29 cellular contexts compared by ENCODE assay signal in the genomic region with DNA sequence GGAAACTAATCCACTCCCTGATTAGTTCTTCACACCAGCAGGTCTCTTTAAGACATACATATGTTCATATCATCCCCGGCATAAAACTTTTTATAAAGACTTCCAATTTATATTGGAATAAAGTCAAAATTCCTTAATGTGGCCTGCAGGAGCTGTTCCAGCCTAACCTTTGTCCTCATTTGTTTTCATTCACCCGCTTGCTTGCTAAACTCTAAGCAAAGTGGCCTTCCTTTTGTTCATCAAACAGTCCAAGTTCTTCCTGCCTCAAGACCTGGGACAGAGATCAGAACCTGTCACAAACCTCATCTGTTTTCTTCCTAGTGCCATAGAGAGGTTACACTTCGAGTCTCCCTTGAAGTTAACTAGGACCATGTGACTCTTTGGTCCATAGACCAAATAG.
"Had no signal": no experiment of that assay in that cellular context is flagged by ENCODE, and none has a peak within 500 bp of the region (broad histone marks: within the 10 kb centered on the region; RNA-seq: fewer than 3 reads in every experiment).

No MANE protein-coding gene starts in this region.

- H3K27me3 Mint-ChIP-seq: activated CD4-positive, alpha-beta T cell treated with anti-CD3 and anti-CD28 coated beads for 36 hours; activated CD4-positive, alpha-beta T cell treated with anti-CD3 and anti-CD28 coated beads, Interleukin-2, amount 10 ng/mL, durations not matched to agents 7 days and 5 days; activated naive CD4-positive, alpha-beta T cell treated with anti-CD3 and anti-CD28 coated beads, Interleukin-2, amount 10 ng/mL, durations not matched to agents 7 days and 5 days had no signal

- H3K9ac ChIP-seq: KMS-11 had no signal

- H3K27ac ChIP-seq: brain microvascular endothelial cell, KMS-11 had no signal

- H3K27ac Mint-ChIP-seq: activated CD4-positive, alpha-beta T cell treated with anti-CD3 and anti-CD28 coated beads for 36 hours; activated CD4-positive, alpha-beta T cell treated with anti-CD3 and anti-CD28 coated beads, Interleukin-2, amount 10 ng/mL, durations not matched to agents 7 days and 5 days; activated CD8-positive, alpha-beta T cell treated with anti-CD3 and anti-CD28 coated beads, Interleukin-2, amount 10 ng/mL, durations not matched to agents 7 days and 5 days; activated naive CD4-positive, alpha-beta T cell treated with anti-CD3 and anti-CD28 coated beads, Interleukin-2, amount 10 ng/mL, durations not matched to agents 7 days and 5 days; activated naive CD8-positive, alpha-beta T cell; T-helper 2 cell treated with Interferon-gamma antibody and Interleukin-4, amounts not matched to agents 5 μg/mL and 100 μg/mL, for 36 hours; WTC11 had no signal

- H3K4me1 Mint-ChIP-seq: WTC11 had no signal

- H3K36me3 ChIP-seq: brain microvascular endothelial cell had no signal

- H3K4me3 Mint-ChIP-seq: activated CD4-positive, alpha-beta T cell treated with anti-CD3 and anti-CD28 coated beads for 36 hours; activated CD4-positive, alpha-beta T cell treated with anti-CD3 and anti-CD28 coated beads, Interleukin-2, amount 10 ng/mL, durations not matched to agents 7 days and 5 days; activated CD8-positive, alpha-beta T cell treated with anti-CD3 and anti-CD28 coated beads, Interleukin-2, amount 10 ng/mL, durations not matched to agents 7 days and 5 days; activated naive CD4-positive, alpha-beta T cell treated with anti-CD3 and anti-CD28 coated beads, Interleukin-2, amount 10 ng/mL, durations not matched to agents 7 days and 5 days; activated naive CD8-positive, alpha-beta T cell; T-helper 2 cell treated with Interferon-gamma antibody and Interleukin-4, amounts not matched to agents 5 μg/mL and 100 μg/mL, for 36 hours; WTC11 had no signal

- H3K36me3 Mint-ChIP-seq: WTC11 had no signal

- DNase-seq: activated CD4-positive, alpha-beta T cell treated with anti-CD3 and anti-CD28 coated beads for 36 hours; activated CD4-positive, alpha-beta T cell treated with anti-CD3 and anti-CD28 coated beads, Interleukin-2, amount 10 ng/mL, durations not matched to agents 7 days and 5 days; activated CD4-positive, alpha-beta T cell treated with anti-CD3 and anti-CD28 coated beads, Interleukin-2, amount 50 U/mL, for 48 hours; activated CD8-positive, alpha-beta memory T cell treated with anti-CD3 and anti-CD28 coated beads, Interleukin-2, amount 50 U/mL, for 48 hours; activated CD8-positive, alpha-beta T cell treated with anti-CD3 and anti-CD28 coated beads, Interleukin-2, amount 10 ng/mL, durations not matched to agents 7 days and 5 days; activated effector memory CD4-positive, alpha-beta T cell treated with Interleukin-2 at 50 U/mL for 16 hours; activated naive CD4-positive, alpha-beta T cell treated with anti-CD3 and anti-CD28 coated beads, Interleukin-2, amount 10 ng/mL, durations not matched to agents 7 days and 5 days; activated T-cell treated with anti-CD3 and anti-CD28 coated beads, Interleukin-2, amount 50 U/mL, for 48 hours; amniotic stem cell; aorta; brain microvascular endothelial cell; MM.1S; NCI-H1092 treated with DMSO at 0.1 percent for 48 hours; NCI-H1417; NCI-H146; NCI-H187; NCI-H2029 treated with DMSO at 0.1 percent for 48 hours; NCI-H2107; NCI-H2171; NCI-H510A; NCI-H526; NCI-H748 treated with DMSO at 0.1 percent for 48 hours; Right ventricle myocardium superior; SW 1271 had no signal

- H3K4me2 ChIP-seq: KMS-11 had no signal

- ATAC-seq: activated CD4-positive, alpha-beta T cell treated with anti-CD3 and anti-CD28 coated beads for 36 hours; activated CD4-positive, CD25-positive, alpha-beta regulatory T cell treated with anti-CD3 and anti-CD28 coated beads, Interleukin-2, amount 50 U/mL, for 24 hours; activated CD8-positive, alpha-beta T cell treated with anti-CD3 and anti-CD28 coated beads, Interleukin-2, amount 10 ng/mL, durations not matched to agents 7 days and 5 days; WTC11 had no signal

- H3K27me3 ChIP-seq: brain microvascular endothelial cell had no signal
